ENCODE assay signal across 14 cellular contexts in genomic region chr7:114530074-114530611, GRCh38.
DNase-seq lines count a peak whose midpoint lies in the region; ATAC-seq, FAIRE-seq and TF ChIP-seq lines count a peak whose summit lies in the region.
"Had no signal": no experiment of that assay in that cellular context is flagged by ENCODE, and none has a peak within 500 bp of the region (broad histone marks: within the 10 kb centered on the region; RNA-seq: fewer than 3 reads in every experiment).

No MANE protein-coding gene starts in this region.

- DNase-seq in COR-L47 (lab: John Stamatoyannopoulos, UW) (peak; percentile 80), NCI-H1105 treated with DMSO at 0.1 percent for 48 hours (lab: John Stamatoyannopoulos, UW) (peak; percentile 81), adipocyte (ENCODE audit: low read depth) (peak; percentile 83), GM19238 (ENCODE audit: insufficient read length, low spot score) (no peak), DMS79 treated with DMSO at 0.1 percent for 48 hours (lab: John Stamatoyannopoulos, UW) (no peak), MCF 10A (ENCODE audit: unreplicated experiment) (no peak)
- no peak for DNase-seq in naive thymus-derived CD4-positive, alpha-beta T cell
- DNase-seq: T-helper 2 cell, upper lobe of left lung had no signal

- CTCF ChIA-PET in naive thymus-derived CD4-positive, alpha-beta T cell (lab: Charles Lee), result no interaction called here
- CTCF ChIA-PET in MCF 10A (lab: Yijun Ruan, JAX), result interaction anchor here (0.5 kb wide), 1 partner anchor 376 kb away, joined by 4 read pairs; no protein-coding TSS in a partner anchor

- H3K27me3 ChIP-seq in adipocyte (replicated peaks; ENCODE audit: control insufficient read depth, insufficient read depth, low read length), result no peaks in the 10 kb centered on the region
- no peaks in the 10 kb centered on the region for H3K27me3 ChIP-seq in naive thymus-derived CD4-positive, alpha-beta T cell (ENCODE audit: control insufficient read depth in 2 of 2, insufficient read depth in 2 of 2, low read length in 2 of 2)
- H3K27me3 ChIP-seq: BLaER1 treated with 17β-estradiol and CSF1 and Interleukin-3, amounts not matched to agents 10 nM and 100 nM; right atrium auricular region; upper lobe of left lung had no signal

- peaks cover 22% of the 10 kb centered on the region for H3K4me1 ChIP-seq in adipocyte (ENCODE audit: control insufficient read depth, insufficient read depth, low read length)
- no peaks in the 10 kb centered on the region for H3K4me1 ChIP-seq in naive thymus-derived CD4-positive, alpha-beta T cell (ENCODE audit: control insufficient read depth in 2 of 2, insufficient read depth in 2 of 2, low read length in 2 of 2)
- H3K4me1 ChIP-seq: BLaER1 treated with 17β-estradiol and CSF1 and Interleukin-3, amounts not matched to agents 10 nM and 100 nM; right atrium auricular region; upper lobe of left lung had no signal

- H3K4me3 ChIP-seq in adipocyte (ENCODE audit: low read length), result peak overlapping the region; percentile 52
- no peak overlapping the region for H3K4me3 ChIP-seq in naive thymus-derived CD4-positive, alpha-beta T cell (ENCODE audit: low read length)
- H3K4me3 ChIP-seq: BLaER1 treated with 17β-estradiol and CSF1 and Interleukin-3, amounts not matched to agents 10 nM and 100 nM; right atrium auricular region; upper lobe of left lung had no signal

- H3K36me3 Mint-ChIP-seq in naive thymus-derived CD4-positive, alpha-beta T cell, result no peaks in the 10 kb centered on the region
- H3K36me3 Mint-ChIP-seq in MCF 10A (ENCODE audit: insufficient read depth, unreplicated experiment), result no peaks in the 10 kb centered on the region
- H3K36me3 Mint-ChIP-seq: activated naive CD4-positive, alpha-beta T cell treated with anti-CD3 and anti-CD28 coated beads, Interleukin-2, amount 50 U/mL, for 24 hours had no signal

- H3K36me3 ChIP-seq in adipocyte (ENCODE audit: control insufficient read depth, insufficient read depth, low read length, severe bottlenecking), result no peaks in the 10 kb centered on the region
- no peaks in the 10 kb centered on the region for H3K36me3 ChIP-seq in naive thymus-derived CD4-positive, alpha-beta T cell (ENCODE audit: control insufficient read depth in 2 of 3, insufficient read depth in 3 of 3, low read length in 3 of 3)
- H3K36me3 ChIP-seq: BLaER1 treated with 17β-estradiol and CSF1 and Interleukin-3, amounts not matched to agents 10 nM and 100 nM; right atrium auricular region; upper lobe of left lung had no signal

- peaks cover 0 to 2% (median 0%) of the 10 kb centered on the region in 11 donors for H3K9me3 Mint-ChIP-seq in naive thymus-derived CD4-positive, alpha-beta T cell
- H3K9me3 Mint-ChIP-seq in MCF 10A (ENCODE audit: unreplicated experiment), result no peaks in the 10 kb centered on the region
- H3K9me3 Mint-ChIP-seq: activated naive CD4-positive, alpha-beta T cell treated with anti-CD3 and anti-CD28 coated beads, Interleukin-2, amount 50 U/mL, for 24 hours had no signal

- H3K4me1 Mint-ChIP-seq in naive thymus-derived CD4-positive, alpha-beta T cell, result no peaks in the 10 kb centered on the region
- no peaks in the 10 kb centered on the region for H3K4me1 Mint-ChIP-seq in MCF 10A (ENCODE audit: insufficient read depth, unreplicated experiment)
- H3K4me1 Mint-ChIP-seq: activated naive CD4-positive, alpha-beta T cell treated with anti-CD3 and anti-CD28 coated beads, Interleukin-2, amount 50 U/mL, for 24 hours had no signal

- peak; percentile 45 for FAIRE-seq in islet of Langerhans (lab: Jason Lieb, UNC)

- no peak overlapping the region for H3K27ac Mint-ChIP-seq in naive thymus-derived CD4-positive, alpha-beta T cell
- H3K27ac Mint-ChIP-seq in MCF 10A (ENCODE audit: low read depth, unreplicated experiment), result no peak overlapping the region
- H3K27ac Mint-ChIP-seq: activated naive CD4-positive, alpha-beta T cell treated with anti-CD3 and anti-CD28 coated beads, Interleukin-2, amount 50 U/mL, for 24 hours had no signal

- BruUV-seq in MCF 10A (replicated peaks; lab: Mats Ljungman, UMichigan), result no TSS peak

- H3K27ac ChIP-seq in naive thymus-derived CD4-positive, alpha-beta T cell (ENCODE audit: low read depth, low read length), result no peak overlapping the region
- H3K27ac ChIP-seq: BLaER1 treated with 17β-estradiol and CSF1 and Interleukin-3, amounts not matched to agents 10 nM and 100 nM; KMS-11; right atrium auricular region; upper lobe of left lung had no signal

- ATAC-seq in naive thymus-derived CD4-positive, alpha-beta T cell, result no peak

- H3K9ac ChIP-seq in adipocyte (ENCODE audit: low read length), result peak overlapping the region; percentile 22
- H3K9ac ChIP-seq: BLaER1 treated with 17β-estradiol and CSF1 and Interleukin-3, amounts not matched to agents 10 nM and 100 nM; KMS-11 had no signal

- H3K4me3 Mint-ChIP-seq in naive thymus-derived CD4-positive, alpha-beta T cell, result no peak overlapping the region
- no peak overlapping the region for H3K4me3 Mint-ChIP-seq in MCF 10A (ENCODE audit: unreplicated experiment)
- H3K4me3 Mint-ChIP-seq: activated naive CD4-positive, alpha-beta T cell treated with anti-CD3 and anti-CD28 coated beads, Interleukin-2, amount 50 U/mL, for 24 hours had no signal

- POLR2A ChIA-PET in naive thymus-derived CD4-positive, alpha-beta T cell (lab: Charles Lee), result no interaction called here
- POLR2A ChIA-PET in MCF 10A (lab: Yijun Ruan, JAX), result no interaction called here

- TF ChIP-seq CTCF in MCF 10A (IDR thresholded peaks at IDR 0.05; ENCODE audit: unreplicated experiment), result no peak

- no peaks in the 10 kb centered on the region for H3K27me3 Mint-ChIP-seq in naive thymus-derived CD4-positive, alpha-beta T cell
- H3K27me3 Mint-ChIP-seq in MCF 10A (ENCODE audit: insufficient read depth, unreplicated experiment), result peaks cover 75% of the 10 kb centered on the region
- H3K27me3 Mint-ChIP-seq: activated naive CD4-positive, alpha-beta T cell treated with anti-CD3 and anti-CD28 coated beads, Interleukin-2, amount 50 U/mL, for 24 hours had no signal

- no peaks in the 10 kb centered on the region for H3K9me3 ChIP-seq in adipocyte (ENCODE audit: control insufficient read depth, low read length)
- no peaks in the 10 kb centered on the region for H3K9me3 ChIP-seq in naive thymus-derived CD4-positive, alpha-beta T cell (ENCODE audit: control insufficient read depth in 2 of 3, low read length in 3 of 3)
- H3K9me3 ChIP-seq: BLaER1 treated with 17β-estradiol and CSF1 and Interleukin-3, amounts not matched to agents 10 nM and 100 nM; right atrium auricular region; upper lobe of left lung had no signal

- intact Hi-C loops in naive thymus-derived CD4-positive, alpha-beta T cell (cut with micrococcal nuclease), result no loop called here
- intact Hi-C loops in MCF 10A (cut with micrococcal nuclease), result no loop called here

Comparison
In these comparisons a context has a peak if more than half of its experiments do, and no peak if none do; other contexts are left out.
1. DNase-seq: peak in COR-L47 (single experiment), NCI-H1105 treated with DMSO at 0.1 percent for 48 hours (single experiment) and adipocyte (single experiment); none in GM19238 (single experiment), naive thymus-derived CD4-positive, alpha-beta T cell (0 of 9), DMS79 treated with DMSO at 0.1 percent for 48 hours (single experiment) and MCF 10A (single experiment).